16 cellular contexts compared by ENCODE assay signal in the genomic region with DNA sequence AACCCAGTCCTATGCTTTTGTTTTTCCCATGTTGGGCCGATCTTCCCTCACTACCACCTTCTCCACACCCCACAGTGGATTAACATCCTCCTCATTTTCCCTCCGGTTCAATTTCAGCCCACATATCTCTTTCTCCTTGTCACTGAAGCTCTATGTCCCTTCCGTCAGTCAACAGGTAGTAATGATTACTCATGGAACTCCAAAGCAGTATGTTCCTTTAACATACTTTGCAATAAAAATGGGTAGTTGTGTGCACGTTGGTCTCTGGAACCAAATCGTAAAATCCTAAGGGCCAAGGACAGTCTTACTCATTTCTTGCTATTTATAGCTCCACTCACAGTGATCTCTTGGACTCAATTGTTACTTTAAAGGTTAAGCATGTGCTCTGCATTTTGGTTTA. TPM values are rescaled to one million over a fixed set of nuclear protein-coding genes. Genes with fewer than 3 reads are reported as not detected.
DNase-seq lines count a peak whose midpoint lies in the region; TF ChIP-seq lines count a peak whose summit lies in the region.
"Had no signal": no experiment of that assay in that cellular context is flagged by ENCODE, and none has a peak within 500 bp of the region (broad histone marks: within the 10 kb centered on the region; RNA-seq: fewer than 3 reads in every experiment).

No MANE protein-coding gene starts in this region.

- H3K79me2 ChIP-seq in SK-N-SH (ENCODE audit: insufficient read depth), result peaks cover 99% of the 10 kb centered on the region

- H3K9ac ChIP-seq in SK-N-SH, result no peak overlapping the region

- intact Hi-C loops in sigmoid colon (cut with DNase I), result loop anchor here (5.0 kb wide), 2 partner anchors 54 to 89 kb away; no protein-coding TSS in a partner anchor

- H4K20me1 ChIP-seq in SK-N-SH (ENCODE audit: insufficient read depth), result peaks cover 6% of the 10 kb centered on the region; the same call in 1 of the 2 replicates

- TF ChIP-seq CTCF in SK-N-SH (IDR thresholded peaks at IDR 0.05) (no peak), fibroblast of villous mesenchyme (IDR thresholded peaks at IDR 0.05; ENCODE audit: insufficient read depth, low read depth, low read length) (no peak), sigmoid colon (IDR thresholded peaks at IDR 0.05) (no peak)

- no peak for TF ChIP-seq POLR2A in sigmoid colon (IDR thresholded peaks at IDR 0.05)

- H3K9me3 ChIP-seq in SK-N-SH (no peaks in the 10 kb centered on the region), sigmoid colon (no peaks in the 10 kb centered on the region)
- H3K9me3 ChIP-seq: heart right ventricle, Peyer's patch had no signal

- CTCF ChIA-PET in SK-N-SH (lab: Yijun Ruan, JAX), result interaction anchor here (1.2 to 4.8 kb wide), 2 partner anchors 12 to 47 kb away, joined by 3 to 27 read pairs; no protein-coding TSS in a partner anchor

- 60% methylated on average over 5 of the region's 5 CpGs for WGBS in SK-N-SH (ENCODE audit: low lambda C conversion rate)
- 18 to 57% methylated on average over 5 of the region's 5 CpGs for WGBS in sigmoid colon, 2 donors

- H3K4me3 ChIP-seq in SK-N-SH (ENCODE audit: low read depth in 2 of 2, low read length in 1 of 2), result no peak overlapping the region
- H3K4me3 ChIP-seq in fibroblast of villous mesenchyme (ENCODE audit: low read depth, low read length), result no peak overlapping the region
- no peak overlapping the region for H3K4me3 ChIP-seq in sigmoid colon
- H3K4me3 ChIP-seq: heart right ventricle, Peyer's patch had no signal

- POLR2A ChIA-PET in SK-N-SH (lab: Yijun Ruan, JAX), result interaction anchor here (0.6 kb wide), 2 partner anchors 29 to 112 kb away, joined by 3 to 4 read pairs; no protein-coding TSS in a partner anchor

- no peak overlapping the region for H2AFZ ChIP-seq in SK-N-SH (ENCODE audit: low read depth)

- no peaks in the 10 kb centered on the region for H3K9me2 ChIP-seq in SK-N-SH

- H3K27me3 ChIP-seq in SK-N-SH (ENCODE audit: insufficient read depth), result no peaks in the 10 kb centered on the region
- no peaks in the 10 kb centered on the region for H3K27me3 ChIP-seq in sigmoid colon
- H3K27me3 ChIP-seq: heart right ventricle, Peyer's patch had no signal

- no peaks in the 10 kb centered on the region for H3K36me3 ChIP-seq in SK-N-SH (replicated peaks in 1 of 2; ENCODE audit: control insufficient read depth in 1 of 2, insufficient read depth in 2 of 2, low read length in 1 of 2)
- no peaks in the 10 kb centered on the region for H3K36me3 ChIP-seq in sigmoid colon
- H3K36me3 ChIP-seq: heart right ventricle, Peyer's patch had no signal

- H3F3A ChIP-seq in SK-N-SH (replicated peaks; ENCODE audit: insufficient read depth), result peaks cover 5% of the 10 kb centered on the region

- peak overlapping the region in 1 of 2 experiments; percentile 61; a peak in 2 of 4 replicates for H3K27ac ChIP-seq in SK-N-SH (ENCODE audit: low read depth in 2 of 2, low read length in 1 of 2)
- H3K27ac ChIP-seq in sigmoid colon, result peak overlapping the region; percentile 30 to 72 (median 60)
- H3K27ac ChIP-seq: heart right ventricle had no signal

- no peak overlapping the region; the same call in none of the 2 replicates for H3K4me2 ChIP-seq in SK-N-SH

- TF ChIP-seq RAD21 in SK-N-SH (IDR thresholded peaks at IDR 0.05; ENCODE audit: low read length), result no peak

- no peak for TF ChIP-seq EP300 in SK-N-SH (IDR thresholded peaks at IDR 0.05; ENCODE audit: borderline replicate concordance in 1 of 2, low read depth in 1 of 2, low read length in 1 of 2)
- TF ChIP-seq EP300 in sigmoid colon (IDR thresholded peaks at IDR 0.05), result no peak

- H3K4me1 ChIP-seq in SK-N-SH (ENCODE audit: control insufficient read depth in 1 of 2, insufficient read depth in 2 of 2, low read depth in 1 of 2, low read length in 1 of 2) (peaks cover 23 to 64% of the 10 kb centered on the region in 2 experiments), sigmoid colon (peaks cover 0 to 91% (median 90%) of the 10 kb centered on the region in 4 donors)

- DNase-seq in HCEC 1CT, result peak; percentile 43
- DNase-seq in SK-N-SH, result no peak
- DNase-seq in fibroblast of villous mesenchyme (ENCODE audit: low read depth), result peak; percentile 59
- DNase-seq in sigmoid colon, result no peak
- DNase-seq in ureter (ENCODE audit: low spot score), result no peak
- DNase-seq in SHP77 (lab: John Stamatoyannopoulos, UW), result no peak
- DNase-seq in hypothalamus (lab: John Stamatoyannopoulos, UW), result no peak
- no peak for DNase-seq in NCI-H2171 (lab: John Stamatoyannopoulos, UW)
- DNase-seq: activated CD4-positive, alpha-beta memory T cell treated with anti-CD3 and anti-CD28 coated beads for 36 hours; activated T-cell treated with anti-CD3 and anti-CD28 coated beads, Interleukin-2, amount 50 U/mL, for 4 hours; heart right ventricle; NCI-H1105; NCI-H748 treated with DMSO at 0.1 percent for 48 hours; Peyer's patch; stimulated activated CD4-positive, alpha-beta T cell treated with anti-CD3 and anti-CD28 coated beads, Interleukin-1b, Interleukin-23, amount 100 ng/mL, for 48 hours had no signal

TF ChIP-seq in SK-N-SH, 30 proteins besides CTCF, POLR2A, EP300 and RAD21:
- TF ChIP-seq, protein P1, sequence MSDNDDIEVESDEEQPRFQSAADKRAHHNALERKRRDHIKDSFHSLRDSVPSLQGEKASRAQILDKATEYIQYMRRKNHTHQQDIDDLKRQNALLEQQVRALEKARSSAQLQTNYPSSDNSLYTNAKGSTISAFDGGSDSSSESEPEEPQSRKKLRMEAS (IDR thresholded peaks at IDR 0.05; ENCODE audit: low read depth), result 0 out of 2 replicates have a peak, but pooled peaks have one; percentile 32
- no peak for TF ChIP-seq RFX5 (IDR thresholded peaks at IDR 0.05; ENCODE audit: low read length)
- no peak for TF ChIP-seq RXRA (IDR thresholded peaks at IDR 0.05; ENCODE audit: borderline replicate concordance, low read depth)
- TF ChIP-seq USF2 (IDR thresholded peaks at IDR 0.05; ENCODE audit: borderline replicate concordance, low read depth, low read length), result no peak
- peak; percentile 60; the same call in 1 of the 2 replicates for TF ChIP-seq MEF2A (IDR thresholded peaks at IDR 0.05; ENCODE audit: borderline replicate concordance, low read depth)

RNA-seq across cellular contexts. Expression of gene AMOTL1, which starts 20.2 kb away (rescaled TPM):
- polyA plus RNA-seq in SK-N-SH (2012; rRNA removed) (10.7 and 11.7 TPM in 2 replicates), sigmoid colon (1 to 10 TPM in 2 of 3 donors, under 1 TPM in 1; 0.69 to 7.9 (median 1.8) TPM)
- polyA plus RNA-seq in SK-N-SH (2012; cell fraction: cytosol; rRNA removed), result 8.5 and 11.1 TPM in 2 replicates
- 8.1 and 12.3 TPM in 2 replicates for polyA plus RNA-seq in SK-N-SH (2012; cell fraction: nucleus; rRNA removed)
- total RNA-seq in fibroblast of villous mesenchyme (25.9 and 27.7 TPM in 2 replicates), sigmoid colon (100 to 1,000 TPM in 3 of 4 donors, 10 to 100 TPM in 1; 96.3 to 161 (median 115) TPM), ureter (84.2 TPM)
- polyA plus RNA-seq: IgD-negative memory B cell had no signal

Comparison
In these comparisons a context has a peak if more than half of its experiments do, and no peak if none do; other contexts are left out.
1. DNase-seq: peak in HCEC 1CT (single experiment) and fibroblast of villous mesenchyme (single experiment); none in SK-N-SH (single experiment), sigmoid colon (single experiment), ureter (single experiment), SHP77 (0 of 2), hypothalamus (0 of 51) and NCI-H2171 (single experiment).